Comparison of ENCODE assay signal across 8 cellular contexts in the genomic region with DNA sequence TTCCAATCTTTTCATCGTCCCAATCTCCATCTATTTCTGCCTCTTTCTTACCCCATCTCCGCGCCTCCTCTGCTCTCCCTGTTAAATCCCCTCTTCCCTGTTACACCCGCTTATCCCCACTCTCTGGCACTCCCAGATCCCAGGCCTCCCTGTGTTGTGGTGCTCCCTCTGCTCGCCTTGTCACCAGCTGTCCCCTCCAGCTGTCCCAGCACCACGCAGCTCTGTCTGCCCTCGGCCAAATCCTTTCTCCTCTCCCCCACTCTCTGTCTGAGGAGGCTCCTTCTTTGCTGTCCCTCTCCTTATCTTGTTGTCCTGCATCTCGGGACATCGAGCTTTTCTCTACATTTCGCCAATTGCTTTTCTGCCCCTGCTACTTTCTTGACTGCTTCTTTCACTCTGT. TPM values are rescaled to one million over a fixed set of nuclear protein-coding genes. Genes with fewer than 3 reads are reported as not detected.
DNase-seq lines count a peak whose midpoint lies in the region; ATAC-seq and TF ChIP-seq lines count a peak whose summit lies in the region.

No MANE protein-coding gene starts in this region.

- ATAC-seq in HG03520 (IDR thresholded peaks at IDR 0.05; ENCODE audit: unreplicated experiment): no peak

- BruUV-seq in mammary epithelial cell (replicated peaks; lab: Mats Ljungman, UMichigan): no TSS peak

- dilution Hi-C loops in mammary epithelial cell (cut with HindIII; ENCODE audit: low sequenced_read_pairs): no loop called here

- peaks cover 19 to 27% (median 22%) of the 10 kb centered on the region in 3 donors for H3K4me1 Mint-ChIP-seq in IgD-negative memory B cell

- no peaks in the 10 kb centered on the region for H3K9me3 ChIP-seq in BLaER1
- peaks cover 3% of the 10 kb centered on the region for H3K9me3 ChIP-seq in mammary epithelial cell (replicated peaks; ENCODE audit: insufficient read depth, low read length)
- no peaks in the 10 kb centered on the region for H3K9me3 ChIP-seq in muscle layer of colon (ENCODE audit: low read length)

- peaks cover 13% of the 10 kb centered on the region for H3K36me3 Mint-ChIP-seq in IgD-negative memory B cell

- H3K4me1 ChIP-seq in BLaER1 (peaks cover 32% of the 10 kb centered on the region), mammary epithelial cell (ENCODE audit: insufficient read depth, low read length) (peaks cover 12% of the 10 kb centered on the region), muscle layer of colon (ENCODE audit: insufficient read depth, low read length) (peaks cover 12% of the 10 kb centered on the region)

- H3K79me2 ChIP-seq in mammary epithelial cell (ENCODE audit: insufficient read depth, low read length): peaks cover 56% of the 10 kb centered on the region

- no peak for DNase-seq in mammary epithelial cell
- no peak for DNase-seq in stimulated activated CD4-positive, alpha-beta T cell treated with anti-CD3 and anti-CD28 coated beads, Interleukin-1b, Interleukin-23, amount 100 ng/mL, for 48 hours
- DNase-seq in stimulated activated CD4-positive, alpha-beta T cell treated with anti-CD3 and anti-CD28 coated beads, Interleukin-2, amount 100 ng/mL, for 48 hours: no peak
- no peak for DNase-seq in stimulated activated CD4-positive, alpha-beta T cell treated with anti-CD3 and anti-CD28 coated beads, Interleukin-2, amount 100 ng/mL, for 24 hours

- CTCF ChIA-PET in mammary epithelial cell (lab: Charles Lee; ENCODE audit: low non-redundant PET): no interaction called here

- peak overlapping the region; percentile 88 for H3K9ac ChIP-seq in BLaER1
- peak overlapping the region; percentile 95 for H3K9ac ChIP-seq in mammary epithelial cell (ENCODE audit: insufficient read depth, low read length)
- peak overlapping the region; percentile 61 for H3K9ac ChIP-seq in muscle layer of colon (ENCODE audit: low read length)

- H3K27me3 Mint-ChIP-seq in IgD-negative memory B cell: no peaks in the 10 kb centered on the region

- intact Hi-C loops in mammary epithelial cell (cut with micrococcal nuclease): loop anchor here (2.0 kb wide), 1 partner anchor 109 kb away; no protein-coding TSS in a partner anchor

- no peaks in the 10 kb centered on the region for H3K27me3 ChIP-seq in BLaER1
- no peaks in the 10 kb centered on the region for H3K27me3 ChIP-seq in mammary epithelial cell (ENCODE audit: insufficient read depth, low read length)
- no peaks in the 10 kb centered on the region for H3K27me3 ChIP-seq in muscle layer of colon (ENCODE audit: control insufficient read depth in 1 of 2, insufficient read depth in 2 of 2, low read length in 2 of 2)

- peaks cover 36% of the 10 kb centered on the region for H3K36me3 ChIP-seq in BLaER1
- no peaks in the 10 kb centered on the region for H3K36me3 ChIP-seq in mammary epithelial cell (ENCODE audit: insufficient read depth, low read length)
- H3K36me3 ChIP-seq in muscle layer of colon (ENCODE audit: insufficient read depth, low read length): peaks cover 23% of the 10 kb centered on the region

- peak overlapping the region; percentile 95 to 98 (median 97) for H3K27ac Mint-ChIP-seq in IgD-negative memory B cell

- H3K4me3 ChIP-seq in BLaER1 (peak overlapping the region; percentile 79), mammary epithelial cell (replicated peaks in 1 of 3; ENCODE audit: insufficient read depth in 1 of 3, low read depth in 2 of 3, low read length in 3 of 3) (peak overlapping the region; percentile 69 to 100 (median 98)), muscle layer of colon (ENCODE audit: low read depth in 1 of 2, low read length in 2 of 2) (peak overlapping the region; percentile 75 to 91)

- peak overlapping the region; percentile 99 for H2AFZ ChIP-seq in mammary epithelial cell (ENCODE audit: low read depth, low read length)

- in situ Hi-C loops in mammary epithelial cell (cut with MboI; ENCODE audit: low sequenced_read_pairs in 2 of 2): no loop called here

- WGBS in mammary epithelial cell (ENCODE audit: low coverage, missing lambda C conversion rate): 15% methylated on average over 9 of the region's 10 CpGs

- H4K20me1 ChIP-seq in BLaER1: peaks cover 54% of the 10 kb centered on the region
- no peaks in the 10 kb centered on the region for H4K20me1 ChIP-seq in mammary epithelial cell (ENCODE audit: insufficient read depth, low read length)

- no peak for TF ChIP-seq CTCF in mammary epithelial cell (conservative IDR thresholded peaks at IDR 0.05 in 1 of 2, IDR thresholded peaks at IDR 0.05 in 1 of 2; ENCODE audit: extremely low read depth in 1 of 2, insufficient read depth in 1 of 2, low read depth in 1 of 2, low read length in 2 of 2)

- peak overlapping the region; percentile 93 to 100 (median 98) for H3K4me3 Mint-ChIP-seq in IgD-negative memory B cell

- peaks cover 0 to 4% (median 2%) of the 10 kb centered on the region in 3 donors for H3K9me3 Mint-ChIP-seq in IgD-negative memory B cell

- peak overlapping the region; percentile 98 for H3K4me2 ChIP-seq in BLaER1
- H3K4me2 ChIP-seq in mammary epithelial cell (ENCODE audit: insufficient read depth, low read depth, low read length): peak overlapping the region; percentile 86

- H3K27ac ChIP-seq in BLaER1 (peak overlapping the region; percentile 89), mammary epithelial cell (ENCODE audit: insufficient read depth, low read depth, low read length) (peak overlapping the region; percentile 82), muscle layer of colon (ENCODE audit: low read depth, low read length) (no peak overlapping the region)

RNA-seq across cellular contexts. Expression of a gene that starts 1.0 kb away (rescaled TPM):
- 23.0 TPM for polyA plus RNA-seq in IgD-negative memory B cell
- total RNA-seq in mammary epithelial cell: 10 to 100 TPM; 23.4 to 33.0 TPM
- polyA plus RNA-seq in mammary epithelial cell: 10.1 TPM
- polyA minus RNA-seq in mammary epithelial cell: 18.6 TPM

RNA-seq across cellular contexts. Expression of a gene that starts 30.5 kb away (rescaled TPM):
- 4.9 TPM for polyA plus RNA-seq in IgD-negative memory B cell
- total RNA-seq in mammary epithelial cell: 10 to 100 TPM in 1 of 2 donors, 1 to 10 TPM in 1; 2.0 to 10.2 TPM
- polyA plus RNA-seq in mammary epithelial cell: 1.3 TPM
- polyA minus RNA-seq in mammary epithelial cell: 4.2 TPM

RNA-seq across cellular contexts. Expression of a gene that starts 56.7 kb away (rescaled TPM):
- polyA plus RNA-seq in IgD-negative memory B cell: 8.6 TPM
- total RNA-seq in mammary epithelial cell: 1 to 10 TPM; 5.7 to 7.5 TPM
- 3.0 TPM for polyA plus RNA-seq in mammary epithelial cell
- 5.4 TPM for polyA minus RNA-seq in mammary epithelial cell

RNA-seq across cellular contexts. Expression of a gene that starts 57.6 kb away (rescaled TPM):
- polyA plus RNA-seq in IgD-negative memory B cell (not detected), mammary epithelial cell (not detected)
- total RNA-seq in mammary epithelial cell: not detected
- not detected for polyA minus RNA-seq in mammary epithelial cell
